Comparison of ENCODE assay signal across 8 cellular contexts in the genomic region with DNA sequence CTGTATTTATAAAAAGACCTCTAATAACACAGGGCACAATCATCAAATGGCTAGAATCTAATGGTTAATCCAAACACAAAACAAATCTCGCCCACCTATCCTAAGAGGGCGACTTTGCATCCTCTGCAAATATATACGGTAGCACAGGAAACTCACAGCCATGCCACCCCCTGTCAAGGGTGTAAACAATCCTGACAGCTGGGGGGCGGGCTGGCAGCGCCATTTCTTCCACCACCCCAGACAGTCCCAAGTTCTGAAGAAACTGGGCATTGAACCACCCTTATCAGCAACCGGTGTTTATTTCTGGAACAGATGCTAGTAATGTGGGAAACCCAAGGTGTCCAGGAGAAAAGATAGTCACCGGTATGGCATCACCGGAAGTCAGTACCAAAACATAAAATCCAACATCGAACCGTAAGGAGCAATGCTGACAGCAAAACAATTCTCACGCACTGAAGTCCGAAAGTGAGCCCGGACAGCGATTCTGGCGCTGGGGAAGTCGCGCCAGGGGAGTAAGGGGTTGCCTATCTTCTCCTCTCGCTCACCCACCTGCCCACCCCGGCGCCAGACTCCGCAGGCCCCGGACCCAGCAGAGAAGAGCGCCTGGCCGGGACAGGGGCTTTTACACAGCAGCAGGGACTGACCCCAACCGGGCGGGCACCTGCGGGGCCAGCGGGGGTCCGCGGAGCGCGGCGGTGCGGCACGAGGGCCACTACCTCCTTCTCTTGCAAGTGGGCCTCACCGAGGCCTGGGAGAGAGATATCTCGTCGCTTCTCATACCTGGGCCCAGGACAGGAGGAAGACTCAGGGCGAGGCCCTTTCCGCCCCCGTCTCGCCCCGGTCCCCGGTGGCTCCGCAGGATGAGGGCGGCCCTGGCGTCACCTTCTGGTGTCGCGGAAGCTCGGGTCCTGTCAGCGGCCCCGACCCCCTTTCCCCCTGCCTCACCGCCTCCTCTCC. TPM values are rescaled to one million over a fixed set of nuclear protein-coding genes. Genes with fewer than 3 reads are reported as not detected.
A peak's percentile ranks its signal among the peaks of the same experiment; 100 is the strongest.
DNase-seq lines count a peak whose midpoint lies in the region; ATAC-seq and TF ChIP-seq lines count a peak whose summit lies in the region.

No MANE protein-coding gene starts in this region.

- WGBS in lung, 2 donors, result 2% methylated on average over 53 of the region's 53 CpGs

- H3K4me1 ChIP-seq in lung (ENCODE audit: control insufficient read depth in 2 of 2, insufficient read depth in 2 of 2, low read length in 2 of 2), result peaks cover 10 to 12% of the 10 kb centered on the region in 2 donors

- peak; percentile 29 for ATAC-seq in GM21381 (IDR thresholded peaks at IDR 0.05; ENCODE audit: unreplicated experiment)
- ATAC-seq in lung (ENCODE audit: insufficient read depth, low FRiP score), result peak; percentile 56

- peaks cover under 1 to 5% of the 10 kb centered on the region in 2 donors for H3K36me3 ChIP-seq in lung (ENCODE audit: control insufficient read depth in 2 of 2, insufficient read depth in 2 of 2, low read length in 2 of 2)

- H3K4me3 ChIP-seq in dorsolateral prefrontal cortex (peak overlapping the region; percentile 62 to 100 (median 95)), lung (peak overlapping the region; percentile 93)

- in situ Hi-C loops in Caki2 (cut with HindIII; ENCODE audit: low pct_unique_long_range_greater_than_20kb, low sequenced_read_pairs), result no loop called here

- DNase-seq in Caki2 (ENCODE audit: low read depth), result peak; percentile 10
- DNase-seq in HT-29 (ENCODE audit: low spot score), result peak; percentile 29
- DNase-seq in activated CD4-positive, CD25-positive, alpha-beta regulatory T cell (lab: John Stamatoyannopoulos, UW), result peak in 3 of 4 experiments; percentile 3 to 67 (median 54)
- peak in 8 of 10 donors; percentile 22 to 53 (median 42) for DNase-seq in dorsolateral prefrontal cortex
- DNase-seq in lung (ENCODE audit: low spot score), result no peak
- DNase-seq in stimulated activated naive CD4-positive, alpha-beta T cell treated with Interleukin-2 at 50 U/mL for 16 hours (lab: John Stamatoyannopoulos, UW), result peak; percentile 22
- no peak for DNase-seq in NCI-H2107 treated with DMSO at 0.1 percent for 48 hours (lab: John Stamatoyannopoulos, UW; ENCODE audit: unreplicated experiment)

- H3K9me3 ChIP-seq in lung (ENCODE audit: control insufficient read depth in 2 of 2, insufficient read depth in 1 of 2, low read length in 1 of 2), result no peaks in the 10 kb centered on the region

- intact Hi-C loops in dorsolateral prefrontal cortex (cut with DNase I), result loop anchor here (2.0 to 10.0 kb wide), 3 partner anchors 36 to 609 kb away; a partner anchor contains a TSS

- no peaks in the 10 kb centered on the region for H3K27me3 ChIP-seq in dorsolateral prefrontal cortex
- no peaks in the 10 kb centered on the region for H3K27me3 ChIP-seq in lung (ENCODE audit: control insufficient read depth, insufficient read depth)

- H3K27ac ChIP-seq in dorsolateral prefrontal cortex (peak overlapping the region in 57 of 59 donors; percentile 4 to 96 (median 82)), lung (ENCODE audit: low read depth in 1 of 2, low read length in 1 of 2) (peak overlapping the region; percentile 84 to 91)

- TF ChIP-seq CTCF in dorsolateral prefrontal cortex (IDR thresholded peaks at IDR 0.05 in 54 of 56, conservative IDR thresholded peaks at IDR 0.05 in 2 of 56; ENCODE audit: low read depth in 1 of 56, partially characterized antibody in 56 of 56) (peak in 34 of 56 donors; percentile 7 to 47 (median 28)), lung (IDR thresholded peaks at IDR 0.05; ENCODE audit: control extremely low read depth, extremely low read depth) (no peak)

RNA-seq across cellular contexts. Expression of a gene that starts 0.6 kb away (rescaled TPM):
- 20.2 TPM in 2 replicates for total RNA-seq in Caki2 (2014; rRNA removed; shearing (Covaris generic); ENCODE audit: low replicate concordance)
- total RNA-seq in HT-29 (2014; rRNA removed; shearing (Covaris generic)), result 13.6 and 14.9 TPM in 2 replicates
- total RNA-seq in dorsolateral prefrontal cortex (10 to 100 TPM; 26.6 to 67.9 (median 53.5) TPM), lung (10 to 100 TPM; 23.0 to 46.4 TPM)
- 10 to 100 TPM; 13.6 to 23.8 TPM for polyA plus RNA-seq in lung

RNA-seq across cellular contexts. Expression of a gene that starts 37.5 kb away (rescaled TPM):
- total RNA-seq in Caki2 (2014; rRNA removed; shearing (Covaris generic); ENCODE audit: low replicate concordance), result 131 and 219 TPM in 2 replicates
- 90.3 and 115 TPM in 2 replicates for total RNA-seq in HT-29 (2014; rRNA removed; shearing (Covaris generic))
- total RNA-seq in dorsolateral prefrontal cortex (100 to 1,000 TPM; 235 to 598 (median 367) TPM), lung (100 to 1,000 TPM; 457 to 833 TPM)
- polyA plus RNA-seq in lung, result 100 to 1,000 TPM; 215 to 620 TPM

Comparison
In these comparisons a context has a peak if more than half of its experiments do, and no peak if none do; other contexts are left out.
1. DNase-seq: peak in Caki2 (single experiment), HT-29 (single experiment), activated CD4-positive, CD25-positive, alpha-beta regulatory T cell (3 of 4), dorsolateral prefrontal cortex (8 of 10) and stimulated activated naive CD4-positive, alpha-beta T cell treated with Interleukin-2 at 50 U/mL for 16 hours (single experiment); none in lung (single experiment) and NCI-H2107 treated with DMSO at 0.1 percent for 48 hours (single experiment).